Comparison of ENCODE assay signal across 18 cellular contexts in the genomic region with DNA sequence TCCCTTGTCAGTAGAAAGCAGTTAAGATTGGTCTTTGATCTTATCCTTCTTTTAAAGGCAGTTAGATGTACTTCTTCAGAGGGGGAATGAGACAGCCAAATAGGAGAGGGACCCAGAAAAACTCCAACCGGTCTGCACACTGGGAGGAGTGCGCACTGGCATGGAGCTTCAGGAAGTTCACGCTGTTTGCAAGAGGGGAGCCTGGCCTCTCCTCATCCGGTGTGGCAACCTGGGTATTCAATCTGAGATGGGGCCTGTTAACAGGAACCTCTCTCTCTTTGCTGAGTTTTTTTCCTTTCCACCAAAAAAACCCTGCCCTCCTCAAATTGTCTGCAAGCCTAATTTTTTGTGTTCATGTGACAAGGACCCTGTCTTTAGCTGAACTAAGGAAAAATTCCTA.
A peak's percentile ranks its signal among the peaks of the same experiment; 100 is the strongest.
DNase-seq lines count a peak whose midpoint lies in the region; ATAC-seq and TF ChIP-seq lines count a peak whose summit lies in the region.
"Had no signal": no experiment of that assay in that cellular context is flagged by ENCODE, and none has a peak within 500 bp of the region (broad histone marks: within the 10 kb centered on the region; RNA-seq: fewer than 3 reads in every experiment).

No MANE protein-coding gene starts in this region.

- H3K4me1 ChIP-seq in Caco-2 (peaks cover 57% of the 10 kb centered on the region), PC-9 (replicated peaks; ENCODE audit: insufficient read depth) (peaks cover 47% of the 10 kb centered on the region), hepatocyte (ENCODE audit: insufficient read depth) (peaks cover 26% of the 10 kb centered on the region)

- 89% methylated on average over 4 of the region's 4 CpGs for WGBS in hepatocyte (ENCODE audit: low lambda C conversion rate, missing lambda C conversion rate)

- H3K4me1 Mint-ChIP-seq in activated CD8-positive, alpha-beta T cell treated with anti-CD3 and anti-CD28 coated beads for 36 hours (ENCODE audit: low read depth), result peaks cover 21% of the 10 kb centered on the region
- H3K4me1 Mint-ChIP-seq in activated CD8-positive, alpha-beta T cell treated with anti-CD3 and anti-CD28 coated beads, Interleukin-2, amount 10 ng/mL, durations not matched to agents 7 days and 5 days (ENCODE audit: low read depth), result peaks cover 23% of the 10 kb centered on the region
- peaks cover 17% of the 10 kb centered on the region for H3K4me1 Mint-ChIP-seq in Caco-2 (ENCODE audit: low read depth, unreplicated experiment)

- intact Hi-C loops in activated CD8-positive, alpha-beta T cell treated with anti-CD3 and anti-CD28 coated beads for 36 hours (cut with micrococcal nuclease), result loop anchor here (5.0 kb wide), 1 partner anchor 41 kb away; no protein-coding TSS in a partner anchor
- intact Hi-C loops in Caco-2 (cut with micrococcal nuclease; ENCODE audit: unreplicated experiment), result no loop called here
- intact Hi-C loops in PC-9 (cut with micrococcal nuclease; ENCODE audit: unreplicated experiment), result no loop called here

- H3K27me3 ChIP-seq in Caco-2 (replicated peaks; ENCODE audit: control insufficient read depth, insufficient read depth, low read length) (no peaks in the 10 kb centered on the region), PC-9 (ENCODE audit: insufficient read depth, low read depth) (no peaks in the 10 kb centered on the region), hepatocyte (no peaks in the 10 kb centered on the region)

- no TSS peak for BruUV-seq in Caco-2 (replicated peaks; lab: Mats Ljungman, UMichigan)
- BruUV-seq in PC-9 (replicated peaks; lab: Mats Ljungman, UMichigan), result no TSS peak

- POLR2A ChIA-PET in activated CD8-positive, alpha-beta T cell treated with anti-CD3 and anti-CD28 coated beads for 36 hours (lab: Charles Lee), result interaction anchor here (1.4 kb wide), 1 partner anchor 42 kb away, joined by 6 read pairs; no protein-coding TSS in a partner anchor
- POLR2A ChIA-PET in activated CD8-positive, alpha-beta T cell treated with anti-CD3 and anti-CD28 coated beads, Interleukin-2, amount 10 ng/mL, durations not matched to agents 7 days and 5 days (lab: Charles Lee), result interaction anchor here (0.5 to 1.4 kb wide), 3 partner anchors 9 to 222 kb away, joined by 3 to 6 read pairs (median 3); no protein-coding TSS in a partner anchor
- POLR2A ChIA-PET in Caco-2 (lab: Charles Lee) (interaction anchor here (0.7 kb wide), 1 partner anchor 8 kb away, joined by 5 read pairs; no protein-coding TSS in a partner anchor), PC-9 (lab: Charles Lee; ENCODE audit: unreplicated experiment) (no interaction called here)

- H3K9me2 ChIP-seq in PC-9 (ENCODE audit: insufficient read depth) (no peaks in the 10 kb centered on the region), hepatocyte (replicated peaks; ENCODE audit: insufficient read depth) (no peaks in the 10 kb centered on the region)

- H3K27ac ChIP-seq in PC-9 (peak overlapping the region; percentile 78), hepatocyte (peak overlapping the region; percentile 64)

- H4K20me1 ChIP-seq in PC-9 (ENCODE audit: insufficient read depth) (no peaks in the 10 kb centered on the region), hepatocyte (ENCODE audit: insufficient read depth, poor library complexity, severe bottlenecking) (no peaks in the 10 kb centered on the region)

- H3K9me3 Mint-ChIP-seq in activated CD8-positive, alpha-beta T cell treated with anti-CD3 and anti-CD28 coated beads for 36 hours, result peaks cover 4% of the 10 kb centered on the region
- peaks cover 16% of the 10 kb centered on the region for H3K9me3 Mint-ChIP-seq in activated CD8-positive, alpha-beta T cell treated with anti-CD3 and anti-CD28 coated beads, Interleukin-2, amount 10 ng/mL, durations not matched to agents 7 days and 5 days (ENCODE audit: insufficient read depth)
- peaks cover 25% of the 10 kb centered on the region for H3K9me3 Mint-ChIP-seq in Caco-2 (ENCODE audit: unreplicated experiment)

- H3F3A ChIP-seq in PC-9 (ENCODE audit: insufficient read depth, low read depth), result peaks cover 30% of the 10 kb centered on the region

- H3K36me3 ChIP-seq in Caco-2 (ENCODE audit: control insufficient read depth, insufficient read depth, low read length) (peaks cover 2% of the 10 kb centered on the region; the same call in 1 of the 2 replicates), PC-9 (ENCODE audit: low read depth) (0 out of 2 replicates have a peak, but pooled peaks cover 8% of the 10 kb centered on the region), hepatocyte (replicated peaks; ENCODE audit: insufficient read depth, low read depth) (no peaks in the 10 kb centered on the region)

- peaks cover 3% of the 10 kb centered on the region for H3K36me3 Mint-ChIP-seq in activated CD8-positive, alpha-beta T cell treated with anti-CD3 and anti-CD28 coated beads for 36 hours (ENCODE audit: low read depth)
- H3K36me3 Mint-ChIP-seq in activated CD8-positive, alpha-beta T cell treated with anti-CD3 and anti-CD28 coated beads, Interleukin-2, amount 10 ng/mL, durations not matched to agents 7 days and 5 days (ENCODE audit: low read depth), result no peaks in the 10 kb centered on the region
- peaks cover 29% of the 10 kb centered on the region for H3K36me3 Mint-ChIP-seq in Caco-2 (ENCODE audit: insufficient read depth, unreplicated experiment)

- H3K4me3 Mint-ChIP-seq in activated CD8-positive, alpha-beta T cell treated with anti-CD3 and anti-CD28 coated beads for 36 hours, result no peak overlapping the region
- H3K4me3 Mint-ChIP-seq in activated CD8-positive, alpha-beta T cell treated with anti-CD3 and anti-CD28 coated beads, Interleukin-2, amount 10 ng/mL, durations not matched to agents 7 days and 5 days, result no peak overlapping the region
- no peak overlapping the region for H3K4me3 Mint-ChIP-seq in Caco-2 (ENCODE audit: unreplicated experiment)
- H3K4me3 Mint-ChIP-seq: HFFc6 had no signal

- H2AFZ ChIP-seq in PC-9, result no peak overlapping the region
- H2AFZ ChIP-seq in hepatocyte, result no peak overlapping the region

- CTCF ChIA-PET in activated CD8-positive, alpha-beta T cell treated with anti-CD3 and anti-CD28 coated beads for 36 hours (lab: Charles Lee), result interaction anchor here (0.9 to 1.7 kb wide), 6 partner anchors 15 to 348 kb away, joined by 3 to 6 read pairs (median 4); no protein-coding TSS in a partner anchor
- CTCF ChIA-PET in activated CD8-positive, alpha-beta T cell treated with anti-CD3 and anti-CD28 coated beads, Interleukin-2, amount 10 ng/mL, durations not matched to agents 7 days and 5 days (lab: Charles Lee), result interaction anchor here (0.7 to 7.3 kb wide), 10 partner anchors 10 to 449 kb away, joined by 3 to 88 read pairs (median 4); no protein-coding TSS in a partner anchor
- CTCF ChIA-PET in Caco-2 (lab: Charles Lee), result interaction anchor here (1.3 kb wide), 1 partner anchor 41 kb away, joined by 3 read pairs; no protein-coding TSS in a partner anchor
- CTCF ChIA-PET in PC-9 (lab: Charles Lee), result no interaction called here

- H3K9me3 ChIP-seq in Caco-2, result peaks cover 37% of the 10 kb centered on the region
- peaks cover 25% of the 10 kb centered on the region for H3K9me3 ChIP-seq in PC-9 (ENCODE audit: insufficient read depth, low read depth)
- peaks cover 18% of the 10 kb centered on the region for H3K9me3 ChIP-seq in hepatocyte (ENCODE audit: low read depth)

- no peak for DNase-seq in activated CD8-positive, alpha-beta T cell treated with anti-CD3 and anti-CD28 coated beads for 36 hours
- no peak for DNase-seq in activated CD8-positive, alpha-beta T cell treated with anti-CD3 and anti-CD28 coated beads, Interleukin-2, amount 10 ng/mL, durations not matched to agents 7 days and 5 days
- no peak for DNase-seq in Caco-2
- DNase-seq in PC-9, result no peak
- DNase-seq in hepatocyte (ENCODE audit: low spot score), result no peak
- DNase-seq in COR-L47 (lab: John Stamatoyannopoulos, UW), result no peak
- DNase-seq: C1 segment of cervical spinal cord; DMS 273 treated with DMSO at 0.1 percent for 48 hours; HFFc6; NCI-H1436; NCI-H2029; NCI-H2171; NCI-H446; NK-92 treated with Interleukin-12 subunit alpha and Interleukin-12 subunit beta, amount 100 ng/mL, for 24 hours; OCI-M1; RPMI8226 had no signal

- H3K79me2 ChIP-seq in PC-9 (ENCODE audit: low read depth) (no peaks in the 10 kb centered on the region), hepatocyte (no peaks in the 10 kb centered on the region)

- TF ChIP-seq CTCF in activated CD8-positive, alpha-beta T cell treated with anti-CD3 and anti-CD28 coated beads for 36 hours (IDR thresholded peaks at IDR 0.05), result no peak
- TF ChIP-seq CTCF in Caco-2 (IDR thresholded peaks at IDR 0.05; ENCODE audit: insufficient read depth in 1 of 2, low read depth in 1 of 2, low read length in 1 of 2, severe bottlenecking in 1 of 2, unreplicated experiment in 1 of 2), result no peak
- no peak for TF ChIP-seq CTCF in PC-9 (conservative IDR thresholded peaks at IDR 0.05)
- no peak for TF ChIP-seq CTCF in hepatocyte (IDR thresholded peaks at IDR 0.05; ENCODE audit: poor library complexity)

- peak overlapping the region; percentile 51 for H3K4me2 ChIP-seq in PC-9
- no peak overlapping the region for H3K4me2 ChIP-seq in hepatocyte

- H3K4me3 ChIP-seq in Caco-2 (ENCODE audit: low read depth, low read length), result no peak overlapping the region
- no peak overlapping the region for H3K4me3 ChIP-seq in PC-9
- no peak overlapping the region for H3K4me3 ChIP-seq in hepatocyte
- H3K4me3 ChIP-seq: K562 had no signal

- no peak for ATAC-seq in activated CD8-positive, alpha-beta T cell treated with anti-CD3 and anti-CD28 coated beads for 36 hours
- no peak for ATAC-seq in activated CD8-positive, alpha-beta T cell treated with anti-CD3 and anti-CD28 coated beads, Interleukin-2, amount 10 ng/mL, durations not matched to agents 7 days and 5 days
- no peak for ATAC-seq in GM18873 (IDR thresholded peaks at IDR 0.05; ENCODE audit: low FRiP score, unreplicated experiment)
- ATAC-seq: K562 had no signal

- H3K27me3 Mint-ChIP-seq in activated CD8-positive, alpha-beta T cell treated with anti-CD3 and anti-CD28 coated beads for 36 hours, result peaks cover 4% of the 10 kb centered on the region
- no peaks in the 10 kb centered on the region for H3K27me3 Mint-ChIP-seq in activated CD8-positive, alpha-beta T cell treated with anti-CD3 and anti-CD28 coated beads, Interleukin-2, amount 10 ng/mL, durations not matched to agents 7 days and 5 days (ENCODE audit: low read depth)
- no peaks in the 10 kb centered on the region for H3K27me3 Mint-ChIP-seq in Caco-2 (ENCODE audit: insufficient read depth, unreplicated experiment)

- peak overlapping the region; percentile 47 for H3K27ac Mint-ChIP-seq in activated CD8-positive, alpha-beta T cell treated with anti-CD3 and anti-CD28 coated beads for 36 hours
- no peak overlapping the region for H3K27ac Mint-ChIP-seq in activated CD8-positive, alpha-beta T cell treated with anti-CD3 and anti-CD28 coated beads, Interleukin-2, amount 10 ng/mL, durations not matched to agents 7 days and 5 days
- H3K27ac Mint-ChIP-seq in Caco-2 (ENCODE audit: unreplicated experiment), result peak overlapping the region; percentile 64
- H3K27ac Mint-ChIP-seq: HFFc6 had no signal
